ENCODE assay signal across 14 cellular contexts in the genomic region with DNA sequence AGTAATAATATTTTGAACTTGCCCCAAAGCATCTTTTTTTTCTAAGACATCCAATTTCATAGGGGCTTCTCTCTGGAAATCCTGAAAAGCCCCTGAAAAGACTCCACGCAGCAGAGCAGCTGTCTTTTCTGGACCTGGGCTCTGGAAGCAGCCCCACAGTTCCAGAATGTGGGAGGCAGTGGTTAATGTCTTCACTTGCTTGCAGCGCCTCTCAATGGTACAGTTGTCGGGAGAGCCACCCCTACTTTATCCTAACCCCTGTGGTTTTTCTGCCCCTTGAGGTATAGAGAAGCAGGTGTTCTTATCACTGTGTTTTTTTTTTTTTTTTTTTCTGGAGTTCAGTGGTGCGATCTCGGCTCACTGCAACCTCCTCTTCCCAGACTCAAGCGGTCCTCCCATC.
"Had no signal": no experiment of that assay in that cellular context is flagged by ENCODE, and none has a peak within 500 bp of the region (broad histone marks: within the 10 kb centered on the region; RNA-seq: fewer than 3 reads in every experiment).

No MANE protein-coding gene starts in this region.

- H3K27ac ChIP-seq: coronary artery, right atrium auricular region had no signal

- H3K4me3 ChIP-seq: coronary artery, lung, right atrium auricular region had no signal

- H3K4me3 Mint-ChIP-seq: activated CD8-positive, alpha-beta T cell treated with anti-CD3 and anti-CD28 coated beads for 36 hours; activated naive CD4-positive, alpha-beta T cell treated with anti-CD3 and anti-CD28 coated beads for 36 hours; naive B cell had no signal

- ATAC-seq: activated CD8-positive, alpha-beta T cell treated with anti-CD3 and anti-CD28 coated beads for 36 hours had no signal

- DNase-seq: activated CD4-positive, CD25-positive, alpha-beta regulatory T cell treated with anti-CD3 and anti-CD28 coated beads, Interleukin-2, amount 50 U/mL, for 72 hours; activated CD8-positive, alpha-beta memory T cell treated with anti-CD3 and anti-CD28 coated beads, Interleukin-2, amount 50 U/mL, for 4 hours; activated CD8-positive, alpha-beta T cell treated with anti-CD3 and anti-CD28 coated beads for 36 hours; activated naive CD4-positive, alpha-beta T cell treated with anti-CD3 and anti-CD28 coated beads for 36 hours; central memory CD4-positive, alpha-beta T cell; effector memory CD4-positive, alpha-beta T cell; erythroblast; hippocampal formation; midbrain; naive B cell; small intestine had no signal

- H3K9me3 Mint-ChIP-seq: activated CD8-positive, alpha-beta T cell treated with anti-CD3 and anti-CD28 coated beads for 36 hours had no signal

- H3K36me3 ChIP-seq: right atrium auricular region had no signal

- H3K27me3 ChIP-seq: right atrium auricular region had no signal

- H3K27ac Mint-ChIP-seq: activated CD8-positive, alpha-beta T cell treated with anti-CD3 and anti-CD28 coated beads for 36 hours; activated naive CD4-positive, alpha-beta T cell treated with anti-CD3 and anti-CD28 coated beads for 36 hours had no signal

- H3K27me3 Mint-ChIP-seq: activated CD8-positive, alpha-beta T cell treated with anti-CD3 and anti-CD28 coated beads for 36 hours; naive B cell had no signal
